ENCODE assay signal across 1 cellular context in the genomic region with DNA sequence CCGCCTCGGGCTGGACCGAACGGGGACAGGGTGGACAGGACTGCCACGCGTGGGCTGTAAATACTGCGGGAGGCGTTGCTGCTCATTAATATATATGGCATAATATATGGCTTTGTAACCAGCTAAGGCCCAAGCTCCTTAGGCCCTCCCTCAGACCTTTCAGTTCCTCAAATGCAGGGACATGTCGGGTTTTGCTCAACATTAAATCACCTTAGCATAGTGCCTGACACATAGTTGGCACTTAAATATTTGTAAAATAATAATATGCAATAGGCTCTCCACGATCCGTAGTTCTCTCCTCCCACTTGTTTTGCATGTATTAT.
TF ChIP-seq lines count a peak whose summit lies in the region.

No MANE protein-coding gene starts in this region.

TF ChIP-seq in WTC11, 78 proteins besides CTCF, POLR2A, EP300 and RAD21 (continued from another document):
- TF ChIP-seq IRF2 (CRISPR knock-in tag; IDR thresholded peaks at IDR 0.05; ENCODE audit: borderline replicate concordance, low read depth) (no peak), GABPB1 (CRISPR knock-in tag; IDR thresholded peaks at IDR 0.05) (no peak)
- TF ChIP-seq, protein P1, sequence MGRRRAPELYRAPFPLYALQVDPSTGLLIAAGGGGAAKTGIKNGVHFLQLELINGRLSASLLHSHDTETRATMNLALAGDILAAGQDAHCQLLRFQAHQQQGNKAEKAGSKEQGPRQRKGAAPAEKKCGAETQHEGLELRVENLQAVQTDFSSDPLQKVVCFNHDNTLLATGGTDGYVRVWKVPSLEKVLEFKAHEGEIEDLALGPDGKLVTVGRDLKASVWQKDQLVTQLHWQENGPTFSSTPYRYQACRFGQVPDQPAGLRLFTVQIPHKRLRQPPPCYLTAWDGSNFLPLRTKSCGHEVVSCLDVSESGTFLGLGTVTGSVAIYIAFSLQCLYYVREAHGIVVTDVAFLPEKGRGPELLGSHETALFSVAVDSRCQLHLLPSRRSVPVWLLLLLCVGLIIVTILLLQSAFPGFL (CRISPR knock-in tag; IDR thresholded peaks at IDR 0.05; ENCODE audit: borderline replicate concordance), result no peak
TF ChIP-seq in WTC11: peak in this region for 0.
